Comparison of ENCODE assay signal across 8 cellular contexts in genomic region chr7:157228864-157229422, GRCh38.
A peak's percentile ranks its signal among the peaks of the same experiment; 100 is the strongest.
DNase-seq lines count a peak whose midpoint lies in the region; ATAC-seq, FAIRE-seq and TF ChIP-seq lines count a peak whose summit lies in the region.

No MANE protein-coding gene starts in this region.

- H3K27me3 Mint-ChIP-seq in astrocyte (ENCODE audit: low read depth, unreplicated experiment) = no peaks in the 10 kb centered on the region
- no peaks in the 10 kb centered on the region for H3K27me3 Mint-ChIP-seq in naive thymus-derived CD4-positive, alpha-beta T cell

- H3K27me3 ChIP-seq in astrocyte (ENCODE audit: insufficient read depth, low read length) = no peaks in the 10 kb centered on the region
- no peaks in the 10 kb centered on the region for H3K27me3 ChIP-seq in naive thymus-derived CD4-positive, alpha-beta T cell (ENCODE audit: control insufficient read depth in 2 of 2, insufficient read depth in 2 of 2, low read length in 2 of 2)

- H3K4me2 ChIP-seq in astrocyte (ENCODE audit: low read length) = no peak overlapping the region

- CTCF ChIA-PET in naive thymus-derived CD4-positive, alpha-beta T cell (lab: Charles Lee) = no interaction called here

- H3K4me3 ChIP-seq in astrocyte (ENCODE audit: insufficient read depth, low read depth, low read length) = no peak overlapping the region
- H3K4me3 ChIP-seq in naive thymus-derived CD4-positive, alpha-beta T cell (ENCODE audit: low read length) = no peak overlapping the region

- no peak overlapping the region for H3K9ac ChIP-seq in astrocyte (ENCODE audit: low read length)

- H3K4me3 Mint-ChIP-seq in astrocyte (ENCODE audit: unreplicated experiment) = no peak overlapping the region
- no peak overlapping the region for H3K4me3 Mint-ChIP-seq in naive thymus-derived CD4-positive, alpha-beta T cell

- H3K36me3 ChIP-seq in astrocyte (ENCODE audit: insufficient read depth, low read length) = peaks cover 33% of the 10 kb centered on the region
- peaks cover 8 to 72% (median 17%) of the 10 kb centered on the region in 3 experiments for H3K36me3 ChIP-seq in naive thymus-derived CD4-positive, alpha-beta T cell (ENCODE audit: control insufficient read depth in 2 of 3, insufficient read depth in 3 of 3, low read length in 3 of 3)

- TF ChIP-seq CTCF in LNCAP (IDR thresholded peaks at IDR 0.05) = peak; percentile 60
- TF ChIP-seq CTCF in astrocyte (IDR thresholded peaks at IDR 0.05; ENCODE audit: insufficient read depth, low read depth, low read length) = peak; percentile 35

- no peak for FAIRE-seq in astrocyte (lab: Jason Lieb, UNC)

- peaks cover 5% of the 10 kb centered on the region for H3K4me1 Mint-ChIP-seq in astrocyte (ENCODE audit: low read depth, unreplicated experiment)
- H3K4me1 Mint-ChIP-seq in naive thymus-derived CD4-positive, alpha-beta T cell = peaks cover 0 to 4% (median under 1%) of the 10 kb centered on the region in 7 donors

- no peak overlapping the region for H3K27ac Mint-ChIP-seq in astrocyte (ENCODE audit: unreplicated experiment)
- H3K27ac Mint-ChIP-seq in naive thymus-derived CD4-positive, alpha-beta T cell = no peak overlapping the region

- H4K20me1 ChIP-seq in astrocyte (ENCODE audit: insufficient read depth, low read length) = peaks cover 26% of the 10 kb centered on the region

- H2AFZ ChIP-seq in astrocyte (ENCODE audit: low read depth, low read length) = no peak overlapping the region

- H3K9me3 Mint-ChIP-seq in astrocyte (ENCODE audit: unreplicated experiment) = no peaks in the 10 kb centered on the region
- H3K9me3 Mint-ChIP-seq in naive thymus-derived CD4-positive, alpha-beta T cell = peaks cover 0 to 1% (median 0%) of the 10 kb centered on the region in 11 donors

- intact Hi-C loops in naive thymus-derived CD4-positive, alpha-beta T cell (cut with micrococcal nuclease) = loop anchor here (1.0 to 2.0 kb wide), 3 partner anchors 111 to 158 kb away; no protein-coding TSS in a partner anchor

- H3K9me3 ChIP-seq in astrocyte (ENCODE audit: insufficient read depth, low read depth, low read length) = no peaks in the 10 kb centered on the region
- H3K9me3 ChIP-seq in naive thymus-derived CD4-positive, alpha-beta T cell (ENCODE audit: control insufficient read depth in 2 of 3, low read length in 3 of 3) = no peaks in the 10 kb centered on the region

- no peak overlapping the region for H3K27ac ChIP-seq in astrocyte (ENCODE audit: low read depth, low read length)
- no peak overlapping the region for H3K27ac ChIP-seq in naive thymus-derived CD4-positive, alpha-beta T cell (ENCODE audit: low read depth, low read length)

- H3K79me2 ChIP-seq in astrocyte (ENCODE audit: insufficient read depth, low read length) = peaks cover 6% of the 10 kb centered on the region

- no peaks in the 10 kb centered on the region for H3K4me1 ChIP-seq in astrocyte (ENCODE audit: insufficient read depth, low read length)
- no peaks in the 10 kb centered on the region for H3K4me1 ChIP-seq in naive thymus-derived CD4-positive, alpha-beta T cell (ENCODE audit: control insufficient read depth in 2 of 2, insufficient read depth in 2 of 2, low read length in 2 of 2)

- DNase-seq in activated CD8-positive, alpha-beta memory T cell treated with anti-CD3 and anti-CD28 coated beads, Interleukin-2, amount 50 U/mL, for 4 hours = peak; percentile 23
- DNase-seq in activated CD8-positive, alpha-beta memory T cell treated with anti-CD3 and anti-CD28 coated beads, Interleukin-2, amount 50 U/mL, for 48 hours = no peak
- no peak for DNase-seq in astrocyte (ENCODE audit: low read depth)
- peak in 5 of 9 donors; percentile 9 to 28 (median 15) for DNase-seq in naive thymus-derived CD4-positive, alpha-beta T cell
- no peak for DNase-seq in GDM1 (lab: John Stamatoyannopoulos, UW)

- ATAC-seq in naive thymus-derived CD4-positive, alpha-beta T cell = peak; percentile 53
- ATAC-seq in HG02981 (IDR thresholded peaks at IDR 0.05; ENCODE audit: unreplicated experiment) = no peak
- ATAC-seq in GM21576 (IDR thresholded peaks at IDR 0.05; ENCODE audit: unreplicated experiment) = no peak

- POLR2A ChIA-PET in naive thymus-derived CD4-positive, alpha-beta T cell (lab: Charles Lee) = no interaction called here

- peaks cover 9% of the 10 kb centered on the region for H3K36me3 Mint-ChIP-seq in astrocyte (ENCODE audit: low read depth, unreplicated experiment)
- H3K36me3 Mint-ChIP-seq in naive thymus-derived CD4-positive, alpha-beta T cell = peaks cover 0 to 45% (median 22%) of the 10 kb centered on the region in 5 donors

Comparison
In these comparisons a context has a peak if more than half of its experiments do, and no peak if none do; other contexts are left out.
1. DNase-seq: peak in activated CD8-positive, alpha-beta memory T cell treated with anti-CD3 and anti-CD28 coated beads, Interleukin-2, amount 50 U/mL, for 4 hours (single experiment) and naive thymus-derived CD4-positive, alpha-beta T cell (5 of 9); none in activated CD8-positive, alpha-beta memory T cell treated with anti-CD3 and anti-CD28 coated beads, Interleukin-2, amount 50 U/mL, for 48 hours (single experiment), astrocyte (single experiment) and GDM1 (single experiment).